8 cellular contexts compared by ENCODE assay signal in the genomic region with DNA sequence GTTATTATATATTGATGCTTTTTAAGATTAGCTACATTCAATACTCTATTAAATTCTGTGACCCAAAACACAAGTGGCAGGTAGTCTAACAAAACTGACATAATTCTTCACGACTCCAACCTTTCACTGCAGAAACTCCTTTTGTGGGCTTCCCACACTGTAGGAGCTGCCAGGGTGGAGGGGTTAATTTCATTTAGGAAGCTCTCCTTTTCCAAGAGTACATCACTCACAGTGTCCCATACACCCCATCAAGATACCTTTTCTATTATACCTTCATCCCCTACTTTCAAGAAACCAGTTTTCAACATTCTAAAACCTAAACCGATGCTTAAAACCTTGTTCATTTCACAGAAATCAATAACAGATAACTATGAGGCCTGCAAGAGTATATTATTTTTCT. TPM values are rescaled to one million over a fixed set of nuclear protein-coding genes. Genes with fewer than 3 reads are reported as not detected.
DNase-seq lines count a peak whose midpoint lies in the region; ATAC-seq lines count a peak whose summit lies in the region.

No MANE protein-coding gene starts in this region.

- H3K4me3 Mint-ChIP-seq in central memory CD8-positive, alpha-beta T cell, result peak overlapping the region; percentile 96

- peaks cover 44% of the 10 kb centered on the region for H3K4me1 Mint-ChIP-seq in central memory CD8-positive, alpha-beta T cell

- DNase-seq in COR-L47 (lab: John Stamatoyannopoulos, UW), result peak; percentile 4
- no peak for DNase-seq in central memory CD8-positive, alpha-beta T cell (ENCODE audit: low spot score in 2 of 2)
- DNase-seq in NCI-H2196 treated with DMSO at 0.1 percent for 48 hours (lab: John Stamatoyannopoulos, UW; ENCODE audit: unreplicated experiment), result no peak
- no peak for DNase-seq in hepatic stellate cell (ENCODE audit: low spot score)
- DNase-seq in NCI-H2107 treated with DMSO at 0.1 percent for 48 hours (lab: John Stamatoyannopoulos, UW; ENCODE audit: unreplicated experiment), result no peak

- H3K27ac Mint-ChIP-seq in central memory CD8-positive, alpha-beta T cell (ENCODE audit: low read depth), result peak overlapping the region; percentile 96

- H3K27me3 Mint-ChIP-seq in central memory CD8-positive, alpha-beta T cell, result no peaks in the 10 kb centered on the region

- no peak for ATAC-seq in central memory CD8-positive, alpha-beta T cell (replicated peaks; ENCODE audit: extremely low read depth, poor library complexity, severe bottlenecking)
- no peak for ATAC-seq in HG03025 (IDR thresholded peaks at IDR 0.05; ENCODE audit: low FRiP score, unreplicated experiment)

- peak overlapping the region; percentile 96 for H3K9ac ChIP-seq in HUES64 (ENCODE audit: low read depth, low read length)
- H3K9ac ChIP-seq in mucosa of stomach (ENCODE audit: low read length), result peak overlapping the region; percentile 91

- H3K4me1 ChIP-seq in HUES64 (ENCODE audit: insufficient read depth, low read length) (peaks cover 29% of the 10 kb centered on the region), mucosa of stomach (ENCODE audit: control insufficient read depth, insufficient read depth, low read length) (peaks cover 3% of the 10 kb centered on the region)

- H3K9me3 ChIP-seq in HUES64 (ENCODE audit: insufficient read depth, low read depth, low read length) (no peaks in the 10 kb centered on the region), mucosa of stomach (ENCODE audit: control insufficient read depth, low read length) (no peaks in the 10 kb centered on the region)

- H3K36me3 ChIP-seq in HUES64 (ENCODE audit: insufficient read depth, low read length) (peaks cover 14% of the 10 kb centered on the region), mucosa of stomach (ENCODE audit: control insufficient read depth, insufficient read depth, low read length) (no peaks in the 10 kb centered on the region)

- no peaks in the 10 kb centered on the region for H3K27me3 ChIP-seq in HUES64 (ENCODE audit: insufficient read depth, low read length)
- no peaks in the 10 kb centered on the region for H3K27me3 ChIP-seq in mucosa of stomach (ENCODE audit: control insufficient read depth, insufficient read depth, low read length)

- 6% methylated on average over 2 of the region's 2 CpGs for WGBS in HUES64

- H3K9me3 Mint-ChIP-seq in central memory CD8-positive, alpha-beta T cell, result no peaks in the 10 kb centered on the region

- peak overlapping the region; percentile 96 for H3K4me3 ChIP-seq in HUES64 (ENCODE audit: low read length)
- H3K4me3 ChIP-seq in mucosa of stomach (ENCODE audit: low read length), result peak overlapping the region; percentile 65

- H3K27ac ChIP-seq in HUES64 (ENCODE audit: low read depth, low read length), result peak overlapping the region; percentile 83; the same call in 1 of the 2 replicates

- peaks cover 3% of the 10 kb centered on the region for H3K36me3 Mint-ChIP-seq in central memory CD8-positive, alpha-beta T cell (ENCODE audit: insufficient read depth)

RNA-seq across cellular contexts. Expression of a gene that starts 0.8 kb away (rescaled TPM):
- 13.7 TPM for polyA plus RNA-seq in HUES64 (2013, experiment 1 of 2)
- polyA plus RNA-seq in HUES64 (2013, experiment 2 of 2), result 13.8 TPM
